ENCODE assay signal across 16 cellular contexts in the genomic region with DNA sequence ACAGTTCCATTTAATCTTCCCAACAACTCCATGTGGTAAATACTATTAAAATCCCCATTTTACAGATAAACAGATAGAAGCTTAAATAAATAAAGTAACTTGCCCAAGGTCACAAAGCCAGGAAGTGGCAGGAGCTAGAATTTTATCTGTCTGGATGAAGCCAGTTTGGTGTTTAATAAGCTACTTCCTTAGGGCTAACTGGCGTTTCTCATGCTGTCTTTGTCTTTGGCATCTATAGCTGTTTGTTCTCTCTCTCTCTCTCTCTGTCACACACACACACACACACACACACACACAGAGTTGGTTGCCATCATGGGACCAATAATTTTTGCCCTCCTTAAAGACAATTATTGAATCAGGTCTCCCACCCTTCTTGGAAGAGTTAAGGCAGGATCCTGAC. TPM values are rescaled to one million over a fixed set of nuclear protein-coding genes. Genes with fewer than 3 reads are reported as not detected.
DNase-seq lines count a peak whose midpoint lies in the region; ATAC-seq and TF ChIP-seq lines count a peak whose summit lies in the region.
"Had no signal": no experiment of that assay in that cellular context is flagged by ENCODE, and none has a peak within 500 bp of the region (broad histone marks: within the 10 kb centered on the region; RNA-seq: fewer than 3 reads in every experiment).

No MANE protein-coding gene starts in this region.

- H2BK5ac ChIP-seq in trophoblast cell (ENCODE audit: low read depth, low read length, poor library complexity) = no peak overlapping the region

- peaks cover 90% of the 10 kb centered on the region for H3K4me1 Mint-ChIP-seq in Calu3 (ENCODE audit: low read depth, unreplicated experiment)

- no peak overlapping the region for H2AK5ac ChIP-seq in trophoblast cell (ENCODE audit: low read length)

- CTCF ChIA-PET in Calu3 (lab: Charles Lee) (interaction anchor here (0.8 to 1.6 kb wide), 4 partner anchors 8 to 79 kb away, joined by 3 to 6 read pairs (median 4); no protein-coding TSS in a partner anchor), mammary epithelial cell (lab: Charles Lee; ENCODE audit: low non-redundant PET) (no interaction called here)

- H4K91ac ChIP-seq in trophoblast cell (ENCODE audit: low read depth, low read length) = no peak overlapping the region

- H3K27ac ChIP-seq in mammary epithelial cell (ENCODE audit: insufficient read depth, low read depth, low read length) = peak overlapping the region; percentile 14
- no peak overlapping the region for H3K27ac ChIP-seq in trophoblast cell (ENCODE audit: low read depth, low read length)

- ATAC-seq in GM18907 (IDR thresholded peaks at IDR 0.05; ENCODE audit: unreplicated experiment) = no peak
- ATAC-seq: T-cell had no signal

- no peaks in the 10 kb centered on the region for H3K9me3 Mint-ChIP-seq in Calu3 (ENCODE audit: low read depth, unreplicated experiment)
- H3K9me3 Mint-ChIP-seq: CD4-positive, alpha-beta T cell; IgD-negative memory B cell; T-cell had no signal

- peak overlapping the region; percentile 18 for H2AFZ ChIP-seq in mammary epithelial cell (ENCODE audit: low read depth, low read length)
- H2AFZ ChIP-seq in trophoblast cell (ENCODE audit: insufficient read depth, low read length, poor library complexity) = no peak overlapping the region

- no peak overlapping the region for H4K8ac ChIP-seq in trophoblast cell (ENCODE audit: low read depth, low read length)

- H3K4me3 Mint-ChIP-seq in Calu3 (ENCODE audit: low read depth, unreplicated experiment) = no peak overlapping the region
- H3K4me3 Mint-ChIP-seq: CD4-positive, alpha-beta T cell; IgD-negative memory B cell; T-cell had no signal

- H4K20me1 ChIP-seq in mammary epithelial cell (ENCODE audit: insufficient read depth, low read length) = no peaks in the 10 kb centered on the region

- peak overlapping the region; percentile 84 for H3K27ac Mint-ChIP-seq in Calu3 (ENCODE audit: unreplicated experiment)
- H3K27ac Mint-ChIP-seq: CD4-positive, alpha-beta T cell; IgD-negative memory B cell; T-cell had no signal

- peaks cover 39% of the 10 kb centered on the region for H3K36me3 Mint-ChIP-seq in Calu3 (ENCODE audit: insufficient read depth, unreplicated experiment)
- H3K36me3 Mint-ChIP-seq: IgD-negative memory B cell, T-cell had no signal

- H3K4me3 ChIP-seq in LNCaP clone FGC (ENCODE audit: low read depth, low read length) = no peak overlapping the region
- no peak overlapping the region for H3K4me3 ChIP-seq in mammary epithelial cell (replicated peaks in 1 of 3; ENCODE audit: insufficient read depth in 1 of 3, low read depth in 2 of 3, low read length in 3 of 3)
- H3K4me3 ChIP-seq in trophoblast cell (ENCODE audit: low read depth, low read length) = no peak overlapping the region

- no peak overlapping the region for H3K23ac ChIP-seq in trophoblast cell (ENCODE audit: low read length)

- 33% methylated on average over 1 of the region's 1 CpG for WGBS in mammary epithelial cell (ENCODE audit: low coverage, missing lambda C conversion rate)
- no CpG with 5 or more reads among the region's 1 CpG for WGBS in trophoblast cell (ENCODE audit: extremely low coverage, insufficient coverage, insufficient read length)

- H3K36me3 ChIP-seq in mammary epithelial cell (ENCODE audit: insufficient read depth, low read length) (no peaks in the 10 kb centered on the region), trophoblast cell (ENCODE audit: control insufficient read depth in 1 of 2, insufficient read depth in 2 of 2, low read length in 2 of 2) (no peaks in the 10 kb centered on the region)

- H3K4me1 ChIP-seq in mammary epithelial cell (ENCODE audit: insufficient read depth, low read length) = peaks cover 68% of the 10 kb centered on the region
- H3K4me1 ChIP-seq in trophoblast cell (ENCODE audit: control insufficient read depth in 1 of 2, insufficient read depth in 2 of 2, low read length in 2 of 2) = peaks cover 26 to 49% of the 10 kb centered on the region in 2 experiments

- H3K79me1 ChIP-seq in trophoblast cell (ENCODE audit: low read length) = peaks cover 31% of the 10 kb centered on the region

- H3K9ac ChIP-seq in mammary epithelial cell (ENCODE audit: insufficient read depth, low read length) = no peak overlapping the region
- no peak overlapping the region for H3K9ac ChIP-seq in trophoblast cell (ENCODE audit: low read length)

- DNase-seq in Calu3 (no peak), LNCaP clone FGC (ENCODE audit: low read depth) (peak; percentile 62), mammary epithelial cell (no peak), trophoblast cell (no peak), SW 1271 (lab: John Stamatoyannopoulos, UW) (no peak), C1 segment of cervical spinal cord (lab: John Stamatoyannopoulos, UW) (no peak)
- DNase-seq: CD4-positive, alpha-beta T cell; GF-D8; Kasumi-1; NCI-H1105 treated with DMSO at 0.1 percent for 48 hours; NCI-H1694 treated with DMSO at 0.1 percent for 48 hours; NCI-H345; NCI-H69; T-cell had no signal

- intact Hi-C loops in Calu3 (cut with micrococcal nuclease; ENCODE audit: unreplicated experiment) = loop anchor here (2.0 kb wide), 1 partner anchor 81 kb away; no protein-coding TSS in a partner anchor
- intact Hi-C loops in mammary epithelial cell (cut with micrococcal nuclease) = no loop called here

- H2BK120ac ChIP-seq in trophoblast cell (ENCODE audit: insufficient read depth, low read length, poor library complexity) = no peak overlapping the region

- no peaks in the 10 kb centered on the region for H3K9me3 ChIP-seq in mammary epithelial cell (replicated peaks; ENCODE audit: insufficient read depth, low read length)
- no peaks in the 10 kb centered on the region for H3K9me3 ChIP-seq in trophoblast cell (ENCODE audit: insufficient read depth, low read depth, low read length)

- TF ChIP-seq CTCF in Calu3 (IDR thresholded peaks at IDR 0.05; ENCODE audit: unreplicated experiment) (no peak), LNCaP clone FGC (IDR thresholded peaks at IDR 0.05; ENCODE audit: control insufficient read depth, extremely low read depth, insufficient read depth) (no peak), mammary epithelial cell (conservative IDR thresholded peaks at IDR 0.05 in 1 of 2, IDR thresholded peaks at IDR 0.05 in 1 of 2; ENCODE audit: extremely low read depth in 1 of 2, insufficient read depth in 1 of 2, low read depth in 1 of 2, low read length in 2 of 2) (no peak)

- H3K4me2 ChIP-seq in mammary epithelial cell (ENCODE audit: insufficient read depth, low read depth, low read length) = no peak overlapping the region
- no peak overlapping the region for H3K4me2 ChIP-seq in trophoblast cell (ENCODE audit: low read length)

- H3K79me2 ChIP-seq in mammary epithelial cell (ENCODE audit: insufficient read depth, low read length) (no peaks in the 10 kb centered on the region), trophoblast cell (ENCODE audit: control insufficient read depth, insufficient read depth, low read length, poor library complexity) (peaks cover 2% of the 10 kb centered on the region)

- H3K27me3 ChIP-seq in mammary epithelial cell (ENCODE audit: insufficient read depth, low read length) (no peaks in the 10 kb centered on the region), trophoblast cell (ENCODE audit: insufficient read depth, low read length) (no peaks in the 10 kb centered on the region)

- H2BK12ac ChIP-seq in trophoblast cell (ENCODE audit: low read length) = peak overlapping the region; percentile 72

- dilution Hi-C loops in mammary epithelial cell (cut with HindIII; ENCODE audit: low sequenced_read_pairs) = no loop called here

- H3K18ac ChIP-seq in trophoblast cell (ENCODE audit: low read length) = no peak overlapping the region

- in situ Hi-C loops in mammary epithelial cell (cut with MboI; ENCODE audit: low sequenced_read_pairs in 2 of 2) = loop anchor here in 1 of 2 donors (25.0 kb wide), 1 partner anchor 320 kb away; no protein-coding TSS in a partner anchor

- no peak overlapping the region for H3K14ac ChIP-seq in trophoblast cell (ENCODE audit: low read length)

- no peaks in the 10 kb centered on the region for H3K27me3 Mint-ChIP-seq in Calu3 (ENCODE audit: unreplicated experiment)

- BruUV-seq in Calu3 (replicated peaks; lab: Mats Ljungman, UMichigan) (no TSS peak), mammary epithelial cell (replicated peaks; lab: Mats Ljungman, UMichigan) (no TSS peak)

- no peak overlapping the region for H3K4ac ChIP-seq in trophoblast cell (ENCODE audit: low read depth, low read length)

- H4K12ac ChIP-seq in trophoblast cell (ENCODE audit: low read depth, low read length) = no peak overlapping the region

RNA-seq across cellular contexts. Expression of a gene that starts 8.6 kb away (rescaled TPM):
- total RNA-seq in Calu3 (2022) (3.7 and 10.9 TPM in 2 replicates), mammary epithelial cell (under 1 TPM; 0.67 to 0.80 TPM)
- 0.77 TPM for polyA plus RNA-seq in mammary epithelial cell
- polyA minus RNA-seq in mammary epithelial cell = 5.4 TPM
- 4.2 and 4.4 TPM in 2 replicates for polyA plus RNA-seq in trophoblast cell (2013)
- total RNA-seq: CD4-positive, alpha-beta T cell had no signal
- polyA plus RNA-seq: IgD-negative memory B cell had no signal
